ENCODE assay signal across 8 cellular contexts in the genomic region with DNA sequence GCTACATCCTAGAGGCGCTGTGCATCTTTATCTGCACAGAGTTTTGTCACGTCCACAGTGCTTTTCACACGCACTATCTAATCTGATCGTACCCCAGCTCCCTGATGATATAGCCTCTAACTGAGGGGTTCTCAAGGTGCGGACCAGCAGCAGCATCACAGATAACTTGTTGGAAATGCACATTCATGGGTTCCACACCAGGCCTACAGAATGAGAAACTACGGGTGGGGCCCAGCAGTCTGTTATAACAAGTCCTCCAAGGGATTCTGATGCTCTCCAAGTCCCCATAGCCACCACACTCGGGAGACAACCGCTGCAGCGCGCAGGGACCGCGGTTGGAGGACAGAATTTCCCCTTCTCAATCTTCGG. TPM values are rescaled to one million over a fixed set of nuclear protein-coding genes. Genes with fewer than 3 reads are reported as not detected.
DNase-seq lines count a peak whose midpoint lies in the region; ATAC-seq and TF ChIP-seq lines count a peak whose summit lies in the region.

No MANE protein-coding gene starts in this region.

- H3K79me2 ChIP-seq in HCT116 (ENCODE audit: insufficient read depth, low read length): peaks cover 42% of the 10 kb centered on the region

- CTCF ChIA-PET in HCT116 (lab: Charles Lee): no interaction called here
- CTCF ChIA-PET in WTC11 (lab: Charles Lee): interaction anchor here (0.9 to 1.4 kb wide), 3 partner anchors 16 to 98 kb away, joined by 3 to 9 read pairs (median 3); no protein-coding TSS in a partner anchor

- H3K4me3 ChIP-seq in HCT116 (replicated peaks in 1 of 2; ENCODE audit: low read depth in 1 of 2, low read length in 2 of 2) (peak overlapping the region; percentile 66 to 85), skeletal muscle satellite cell (ENCODE audit: low read length) (peak overlapping the region; percentile 97)

- H3K36me3 Mint-ChIP-seq in WTC11 (peaks cover 27% of the 10 kb centered on the region), glutamatergic neuron (ENCODE audit: unreplicated experiment) (peaks cover 4% of the 10 kb centered on the region)

- RAD21 ChIA-PET in HCT116 (lab: Charles Lee; ENCODE audit: low non-redundant PET in 1 of 2, low total read pairs in 2 of 2, uncharacterized antibody in 2 of 2, unreplicated experiment in 2 of 2): no interaction called here

- no peaks in the 10 kb centered on the region for H3K9me2 ChIP-seq in HCT116 (ENCODE audit: insufficient read depth)

- DNase-seq in HCT116 (ENCODE audit: low read depth, low spot score): no peak
- no peak for DNase-seq in WTC11 (ENCODE audit: low spot score)
- DNase-seq in glutamatergic neuron: no peak
- DNase-seq in RKO (ENCODE audit: low spot score): no peak
- DNase-seq in SKM-1 treated with dmso at 0.1 percent for 144 hours (lab: John Stamatoyannopoulos, UW; ENCODE audit: unreplicated experiment): no peak

- TF ChIP-seq CTCF in HCT116 (IDR thresholded peaks at IDR 0.05 in 2 of 3, conservative IDR thresholded peaks at IDR 0.05 in 1 of 3; ENCODE audit: borderline replicate concordance in 1 of 3, insufficient read depth in 1 of 3, low read depth in 2 of 3, low read length in 2 of 3) (no peak), WTC11 (IDR thresholded peaks at IDR 0.05) (no peak), glutamatergic neuron (IDR thresholded peaks at IDR 0.05; ENCODE audit: partially characterized antibody, unreplicated experiment) (no peak)

- ATAC-seq in HCT116 (no peak), WTC11 (no peak), HG03354 (IDR thresholded peaks at IDR 0.05; ENCODE audit: poor library complexity, severe bottlenecking, unreplicated experiment) (no peak), HG03159 (IDR thresholded peaks at IDR 0.05; ENCODE audit: unreplicated experiment) (no peak)

- H2AFZ ChIP-seq in HCT116 (ENCODE audit: low read depth, low read length, poor library complexity, severe bottlenecking): no peak overlapping the region

- H3K36me3 ChIP-seq in HCT116 (ENCODE audit: control insufficient read depth in 1 of 2, insufficient read depth in 2 of 2, low read length in 2 of 2) (peaks cover 28 to 29% of the 10 kb centered on the region in 2 experiments), skeletal muscle satellite cell (ENCODE audit: insufficient read depth, low read length) (peaks cover 36% of the 10 kb centered on the region)

- H3K27ac ChIP-seq in HCT116 (ENCODE audit: low read depth, low read length): peak overlapping the region; percentile 58

- no peak; the same call in 1 of the 2 replicates for TF ChIP-seq RAD21 in HCT116 (IDR thresholded peaks at IDR 0.05; ENCODE audit: low read depth)

- H3K4me1 Mint-ChIP-seq in WTC11: peaks cover 22% of the 10 kb centered on the region
- peaks cover 12% of the 10 kb centered on the region for H3K4me1 Mint-ChIP-seq in glutamatergic neuron (ENCODE audit: low read depth, unreplicated experiment)

- H3K27ac Mint-ChIP-seq in WTC11 (0 out of 2 replicates have a peak overlapping the region, but pooled peaks have one; percentile 23), glutamatergic neuron (ENCODE audit: unreplicated experiment) (peak overlapping the region; percentile 71)

- peaks cover 23% of the 10 kb centered on the region; the same call in 1 of the 2 replicates for H4K20me1 ChIP-seq in HCT116 (ENCODE audit: insufficient read depth)

- BruUV-seq in HCT116 (replicated peaks; lab: Mats Ljungman, UMichigan): TSS peak; percentile 90

- H3K9me3 Mint-ChIP-seq in WTC11 (no peaks in the 10 kb centered on the region), glutamatergic neuron (ENCODE audit: unreplicated experiment) (peaks cover 8% of the 10 kb centered on the region)

- H3K4me1 ChIP-seq in HCT116 (ENCODE audit: control insufficient read depth in 1 of 2, insufficient read depth in 2 of 2, low read length in 2 of 2) (peaks cover 12 to 26% of the 10 kb centered on the region in 2 experiments), skeletal muscle satellite cell (ENCODE audit: control insufficient read depth, insufficient read depth, low read length) (peaks cover 37% of the 10 kb centered on the region)

- no peaks in the 10 kb centered on the region for H3K9me3 ChIP-seq in HCT116 (ENCODE audit: control insufficient read depth in 1 of 2, insufficient read depth in 1 of 2, low read depth in 1 of 2, low read length in 2 of 2)
- no peaks in the 10 kb centered on the region for H3K9me3 ChIP-seq in skeletal muscle satellite cell (replicated peaks; ENCODE audit: low read length)

- H3K27me3 ChIP-seq in HCT116 (ENCODE audit: insufficient read depth, low read length): no peaks in the 10 kb centered on the region
- no peaks in the 10 kb centered on the region for H3K27me3 ChIP-seq in skeletal muscle satellite cell (ENCODE audit: control insufficient read depth, insufficient read depth, low read length)

- no peak for TF ChIP-seq POLR2A in HCT116 (IDR thresholded peaks at IDR 0.05; ENCODE audit: borderline replicate concordance, extremely low read depth, insufficient read depth, insufficient read length)

- H3K4me2 ChIP-seq in HCT116 (ENCODE audit: low read length) (peak overlapping the region; percentile 82), skeletal muscle satellite cell (ENCODE audit: low read length) (peak overlapping the region; percentile 96)

- no peaks in the 10 kb centered on the region for H3K27me3 Mint-ChIP-seq in WTC11 (ENCODE audit: low read depth)
- H3K27me3 Mint-ChIP-seq in glutamatergic neuron (ENCODE audit: unreplicated experiment): peaks cover 12% of the 10 kb centered on the region

- POLR2A ChIA-PET in HCT116 (lab: Charles Lee): interaction anchor here (1.1 to 1.4 kb wide), 3 partner anchors 10 to 45 kb away, joined by 3 to 7 read pairs (median 3); no protein-coding TSS in a partner anchor
- POLR2A ChIA-PET in WTC11 (lab: Charles Lee): interaction anchor here (0.9 to 1.4 kb wide), 4 partner anchors 23 to 153 kb away, joined by 3 to 5 read pairs (median 4); partner anchors contain the start of genes CLK1, NIF3L1, ORC2 and PPIL3

- intact Hi-C loops in HCT116 (cut with micrococcal nuclease): loop anchor here (1.0 to 5.0 kb wide), 4 partner anchors 46 to 834 kb away; partner anchors contain the start of gene CLK1

- peak overlapping the region; percentile 90 for H3K9ac ChIP-seq in HCT116 (ENCODE audit: low read length)
- peak overlapping the region; percentile 99 for H3K9ac ChIP-seq in skeletal muscle satellite cell (ENCODE audit: low read depth, low read length)

- H3K4me3 Mint-ChIP-seq in WTC11 (peak overlapping the region; percentile 86), glutamatergic neuron (ENCODE audit: unreplicated experiment) (peak overlapping the region; percentile 77)

TF ChIP-seq in HCT116, 20 proteins besides CTCF, POLR2A, EP300 and RAD21 (continues in another document):
- TF ChIP-seq, protein P1, sequence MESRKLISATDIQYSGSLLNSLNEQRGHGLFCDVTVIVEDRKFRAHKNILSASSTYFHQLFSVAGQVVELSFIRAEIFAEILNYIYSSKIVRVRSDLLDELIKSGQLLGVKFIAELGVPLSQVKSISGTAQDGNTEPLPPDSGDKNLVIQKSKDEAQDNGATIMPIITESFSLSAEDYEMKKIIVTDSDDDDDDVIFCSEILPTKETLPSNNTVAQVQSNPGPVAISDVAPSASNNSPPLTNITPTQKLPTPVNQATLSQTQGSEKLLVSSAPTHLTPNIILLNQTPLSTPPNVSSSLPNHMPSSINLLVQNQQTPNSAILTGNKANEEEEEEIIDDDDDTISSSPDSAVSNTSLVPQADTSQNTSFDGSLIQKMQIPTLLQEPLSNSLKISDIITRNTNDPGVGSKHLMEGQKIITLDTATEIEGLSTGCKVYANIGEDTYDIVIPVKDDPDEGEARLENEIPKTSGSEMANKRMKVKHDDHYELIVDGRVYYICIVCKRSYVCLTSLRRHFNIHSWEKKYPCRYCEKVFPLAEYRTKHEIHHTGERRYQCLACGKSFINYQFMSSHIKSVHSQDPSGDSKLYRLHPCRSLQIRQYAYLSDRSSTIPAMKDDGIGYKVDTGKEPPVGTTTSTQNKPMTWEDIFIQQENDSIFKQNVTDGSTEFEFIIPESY (IDR thresholded peaks at IDR 0.05; ENCODE audit: extremely low read depth, insufficient replicate concordance, low read length): no peak
- no peak for TF ChIP-seq SRF (IDR thresholded peaks at IDR 0.05; ENCODE audit: low read depth)
- TF ChIP-seq EGR1 (IDR thresholded peaks at IDR 0.05; ENCODE audit: low read depth): no peak
- TF ChIP-seq POLR2AphosphoS5 (IDR thresholded peaks at IDR 0.05; ENCODE audit: low read depth, low read length): no peak
- TF ChIP-seq EZH2phosphoT487 (IDR thresholded peaks at IDR 0.05; ENCODE audit: borderline replicate concordance): no peak

TF ChIP-seq in WTC11, 78 proteins besides CTCF, POLR2A, EP300 and RAD21 (continues in another document):
- TF ChIP-seq MYBL2 (CRISPR knock-in tag; IDR thresholded peaks at IDR 0.05) (no peak), CBFB (CRISPR knock-in tag; IDR thresholded peaks at IDR 0.05; ENCODE audit: low read depth) (no peak), ZNF317 (CRISPR knock-in tag; IDR thresholded peaks at IDR 0.05; ENCODE audit: borderline replicate concordance, low read depth) (no peak), KAT7 (CRISPR knock-in tag; IDR thresholded peaks at IDR 0.05; ENCODE audit: borderline replicate concordance) (no peak), CREB1 (CRISPR knock-in tag; IDR thresholded peaks at IDR 0.05) (no peak)
- TF ChIP-seq, protein P2, sequence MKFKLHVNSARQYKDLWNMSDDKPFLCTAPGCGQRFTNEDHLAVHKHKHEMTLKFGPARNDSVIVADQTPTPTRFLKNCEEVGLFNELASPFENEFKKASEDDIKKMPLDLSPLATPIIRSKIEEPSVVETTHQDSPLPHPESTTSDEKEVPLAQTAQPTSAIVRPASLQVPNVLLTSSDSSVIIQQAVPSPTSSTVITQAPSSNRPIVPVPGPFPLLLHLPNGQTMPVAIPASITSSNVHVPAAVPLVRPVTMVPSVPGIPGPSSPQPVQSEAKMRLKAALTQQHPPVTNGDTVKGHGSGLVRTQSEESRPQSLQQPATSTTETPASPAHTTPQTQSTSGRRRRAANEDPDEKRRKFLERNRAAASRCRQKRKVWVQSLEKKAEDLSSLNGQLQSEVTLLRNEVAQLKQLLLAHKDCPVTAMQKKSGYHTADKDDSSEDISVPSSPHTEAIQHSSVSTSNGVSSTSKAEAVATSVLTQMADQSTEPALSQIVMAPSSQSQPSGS (CRISPR knock-in tag; IDR thresholded peaks at IDR 0.05; ENCODE audit: borderline replicate concordance, low read depth): no peak

RNA-seq across cellular contexts. Expression of gene BZW1, which starts 0.8 kb away (rescaled TPM):
- 454 TPM for total RNA-seq in HCT116 (2021; ENCODE audit: unreplicated experiment)
- 274 and 315 TPM in 2 replicates for polyA plus RNA-seq in HCT116 (2012)
- 191 to 255 TPM (median 208 TPM) in 3 replicates for total RNA-seq in WTC11 (2021)
- 232 TPM for total RNA-seq in glutamatergic neuron (ENCODE audit: unreplicated experiment)
- total RNA-seq in skeletal muscle satellite cell (2012; rRNA removed): 750 and 752 TPM in 2 replicates

RNA-seq across cellular contexts. Expression of gene CLK1, which starts 53.5 kb away (rescaled TPM):
- total RNA-seq in HCT116 (2021; ENCODE audit: unreplicated experiment): 49.1 TPM
- 25.3 and 31.2 TPM in 2 replicates for polyA plus RNA-seq in HCT116 (2012)
- 25.5 to 29.5 TPM (median 25.7 TPM) in 3 replicates for total RNA-seq in WTC11 (2021)
- 141 TPM for total RNA-seq in glutamatergic neuron (ENCODE audit: unreplicated experiment)
- 31.7 and 32.8 TPM in 2 replicates for total RNA-seq in skeletal muscle satellite cell (2012; rRNA removed)
